ENCODE assay signal across 19 cellular contexts in genomic region chr5:113526421-113526820, GRCh38. TPM values are rescaled to one million over a fixed set of nuclear protein-coding genes. Genes with fewer than 3 reads are reported as not detected.
A peak's percentile ranks its signal among the peaks of the same experiment; 100 is the strongest.
DNase-seq lines count a peak whose midpoint lies in the region; TF ChIP-seq lines count a peak whose summit lies in the region.
"Had no signal": no experiment of that assay in that cellular context is flagged by ENCODE, and none has a peak within 500 bp of the region (broad histone marks: within the 10 kb centered on the region; RNA-seq: fewer than 3 reads in every experiment).

No MANE protein-coding gene starts in this region.

- no peak overlapping the region for H3K4me3 ChIP-seq in GM23248

- H3K4me1 ChIP-seq in GM23248 (ENCODE audit: insufficient read depth): peaks cover 17% of the 10 kb centered on the region
- H3K4me1 ChIP-seq: BE2C had no signal

- in situ Hi-C loops in GM23248 (cut with MboI): no loop called here

- H3K36me3 ChIP-seq in GM23248 (ENCODE audit: low read depth): peaks cover 6% of the 10 kb centered on the region; the same call in 1 of the 2 replicates
- H3K36me3 ChIP-seq: BE2C had no signal

- H3K4me3 Mint-ChIP-seq in type B pancreatic cell: no peak overlapping the region
- H3K4me3 Mint-ChIP-seq: CD4-positive, alpha-beta memory T cell had no signal

- H3K27me3 Mint-ChIP-seq in type B pancreatic cell: no peaks in the 10 kb centered on the region
- H3K27me3 Mint-ChIP-seq: CD4-positive, alpha-beta memory T cell had no signal

- peaks cover 14% of the 10 kb centered on the region; the same call in 1 of the 2 replicates for H3F3A ChIP-seq in GM23248 (ENCODE audit: insufficient read depth)

- WGBS in GM23248 (ENCODE audit: low coverage in 1 of 2, low lambda C conversion rate in 2 of 2, missing lambda C conversion rate in 2 of 2), 2 experiments: 63 to 65% methylated on average over 4 of the region's 4 CpGs

- no peaks in the 10 kb centered on the region for H4K20me1 ChIP-seq in GM23248 (ENCODE audit: insufficient read depth)

- peak; percentile 30 for DNase-seq in GM23248
- DNase-seq in astrocyte of the hippocampus (ENCODE audit: low read depth, low spot score): peak; percentile 19
- peak; percentile 23 to 39 for DNase-seq in lung microvascular endothelial cell (ENCODE audit: low read depth in 2 of 2)
- DNase-seq in stimulated activated CD4-positive, alpha-beta T cell treated with anti-CD3 and anti-CD28 coated beads, Interleukin-4, amount 100 ng/mL, for 1 hour: no peak
- no peak for DNase-seq in stimulated activated CD4-positive, alpha-beta T cell treated with anti-CD3 and anti-CD28 coated beads, Interleukin-1b, Interleukin-23, amount 100 ng/mL, for 48 hours
- no peak for DNase-seq in DMS 273 treated with DMSO at 0.1 percent for 48 hours (lab: John Stamatoyannopoulos, UW)
- no peak for DNase-seq in type B pancreatic cell (ENCODE audit: extremely low spot score, unreplicated experiment)
- DNase-seq: BE2C; CD4-positive, alpha-beta memory T cell; DND-41; KG1; NCI-H1092; NCI-H1694; NCI-H2107; NCI-H226; NCI-H526; OCI-M1; RPMI8226 had no signal

- no peak for TF ChIP-seq CTCF in type B pancreatic cell (conservative IDR thresholded peaks at IDR 0.05)

- H3K27ac Mint-ChIP-seq in type B pancreatic cell: no peak overlapping the region
- H3K27ac Mint-ChIP-seq: CD4-positive, alpha-beta memory T cell had no signal

- H3K27ac ChIP-seq in GM23248: no peak overlapping the region
- H3K27ac ChIP-seq: HL-60 had no signal

- H3K79me2 ChIP-seq in GM23248 (ENCODE audit: insufficient read depth): peaks cover 90% of the 10 kb centered on the region

- no peak overlapping the region for H2AFZ ChIP-seq in GM23248

- no peaks in the 10 kb centered on the region for H3K27me3 ChIP-seq in GM23248 (replicated peaks; ENCODE audit: insufficient read depth)
- H3K27me3 ChIP-seq: BE2C had no signal

- no peak overlapping the region for H3K4me2 ChIP-seq in GM23248 (ENCODE audit: unreplicated experiment)

- H3K9me2 ChIP-seq in GM23248 (ENCODE audit: insufficient read depth): no peaks in the 10 kb centered on the region

- H3K9me3 ChIP-seq in GM23248 (ENCODE audit: low read depth): no peaks in the 10 kb centered on the region
- H3K9me3 ChIP-seq: BE2C had no signal

- peaks cover 9% of the 10 kb centered on the region for H3K9me3 Mint-ChIP-seq in type B pancreatic cell

- no peaks in the 10 kb centered on the region for H3K4me1 Mint-ChIP-seq in type B pancreatic cell (ENCODE audit: unreplicated experiment)

- H3K9ac ChIP-seq in GM23248: no peak overlapping the region

- H3K36me3 Mint-ChIP-seq in type B pancreatic cell: peaks cover 25% of the 10 kb centered on the region

RNA-seq across cellular contexts. Expression of gene YTHDC2, which starts 12.9 kb away (rescaled TPM):
- 10.3 and 21.5 TPM in 2 replicates for total RNA-seq in GM23248 (2014; rRNA removed; shearing (Covaris generic))
- 7.8 and 10.1 TPM in 2 replicates for polyA plus RNA-seq in GM23248 (2016; fragmentation: Nextera tagmentation; extraction: Ambion mirVana)
- total RNA-seq in lung microvascular endothelial cell: 25.3 and 37.1 TPM in 2 replicates
- 22.3 and 30.4 TPM in 2 replicates for total RNA-seq in type B pancreatic cell (ENCODE audit: low replicate concordance)

RNA-seq across cellular contexts. Expression of gene MCC, which starts 38.2 kb away (rescaled TPM):
- total RNA-seq in GM23248 (2014; rRNA removed; shearing (Covaris generic)): 8.8 and 11.6 TPM in 2 replicates
- polyA plus RNA-seq in GM23248 (2016; fragmentation: Nextera tagmentation; extraction: Ambion mirVana): 3.1 and 3.4 TPM in 2 replicates
- 14.6 and 16.9 TPM in 2 replicates for total RNA-seq in lung microvascular endothelial cell
- total RNA-seq in type B pancreatic cell (ENCODE audit: low replicate concordance): 11.8 and 24.0 TPM in 2 replicates

Comparison
In these comparisons a context has a peak if more than half of its experiments do, and no peak if none do; other contexts are left out.
1. DNase-seq: peak in GM23248 (single experiment), astrocyte of the hippocampus (single experiment) and lung microvascular endothelial cell (2 of 2); none in stimulated activated CD4-positive, alpha-beta T cell treated with anti-CD3 and anti-CD28 coated beads, Interleukin-4, amount 100 ng/mL, for 1 hour (single experiment), stimulated activated CD4-positive, alpha-beta T cell treated with anti-CD3 and anti-CD28 coated beads, Interleukin-1b, Interleukin-23, amount 100 ng/mL, for 48 hours (single experiment), DMS 273 treated with DMSO at 0.1 percent for 48 hours (single experiment) and type B pancreatic cell (single experiment).